Comparison of ENCODE assay signal across 25 cellular contexts in genomic region chr17:1976000-1976682, GRCh38. TPM values are rescaled to one million over a fixed set of nuclear protein-coding genes. Genes with fewer than 3 reads are reported as not detected.
A peak's percentile ranks its signal among the peaks of the same experiment; 100 is the strongest.
DNase-seq lines count a peak whose midpoint lies in the region; TF ChIP-seq lines count a peak whose summit lies in the region.
"Had no signal": no experiment of that assay in that cellular context is flagged by ENCODE, and none has a peak within 500 bp of the region (broad histone marks: within the 10 kb centered on the region; RNA-seq: fewer than 3 reads in every experiment).

No MANE protein-coding gene starts in this region.

- H2AK5ac ChIP-seq in neuronal stem cell (ENCODE audit: low read depth, low read length) = no peak overlapping the region

- H3K18ac ChIP-seq in neuronal stem cell (ENCODE audit: low read length) = no peak overlapping the region

- H3K23ac ChIP-seq in neuronal stem cell (ENCODE audit: low read depth, low read length, poor library complexity) = no peak overlapping the region

- H3K27me3 Mint-ChIP-seq in activated CD4-positive, alpha-beta T cell treated with anti-CD3 and anti-CD28 coated beads, Interleukin-2, amount 10 ng/mL, durations not matched to agents 7 days and 5 days = peaks cover 17% of the 10 kb centered on the region
- peaks cover 27% of the 10 kb centered on the region for H3K27me3 Mint-ChIP-seq in activated naive CD8-positive, alpha-beta T cell treated with anti-CD3 and anti-CD28 coated beads for 36 hours
- H3K27me3 Mint-ChIP-seq in progenitor cell of endocrine pancreas = no peaks in the 10 kb centered on the region

- H3K4me1 Mint-ChIP-seq in activated CD4-positive, alpha-beta T cell treated with anti-CD3 and anti-CD28 coated beads, Interleukin-2, amount 10 ng/mL, durations not matched to agents 7 days and 5 days = peaks cover 28% of the 10 kb centered on the region
- H3K4me1 Mint-ChIP-seq in activated naive CD8-positive, alpha-beta T cell treated with anti-CD3 and anti-CD28 coated beads for 36 hours = peaks cover 29% of the 10 kb centered on the region
- peaks cover 18% of the 10 kb centered on the region for H3K4me1 Mint-ChIP-seq in progenitor cell of endocrine pancreas (ENCODE audit: low read depth)

- no peak overlapping the region for H3K4ac ChIP-seq in neuronal stem cell (ENCODE audit: low read length)

- H3K36me3 ChIP-seq in neuronal stem cell (replicated peaks in 1 of 2; ENCODE audit: control insufficient read depth in 2 of 2, insufficient read depth in 2 of 2, low read length in 2 of 2) (no peaks in the 10 kb centered on the region), adrenal gland (replicated peaks in 1 of 2) (no peaks in the 10 kb centered on the region)
- H3K36me3 ChIP-seq: lower lobe of right lung, SJSA1 had no signal

- H3K4me1 ChIP-seq in neuronal stem cell (ENCODE audit: control insufficient read depth in 2 of 2, insufficient read depth in 1 of 2, low read depth in 1 of 2, low read length in 2 of 2) (peaks cover 9% of the 10 kb centered on the region in 2 donors), adrenal gland (replicated peaks in 1 of 2) (peaks cover 13 to 24% of the 10 kb centered on the region in 2 donors)
- H3K4me1 ChIP-seq: lower lobe of right lung, SJSA1 had no signal

- peak; percentile 34 for DNase-seq in activated CD4-positive, alpha-beta T cell treated with anti-CD3 and anti-CD28 coated beads, Interleukin-2, amount 10 ng/mL, durations not matched to agents 7 days and 5 days
- DNase-seq in activated CD4-positive, alpha-beta T cell treated with anti-CD3 and anti-CD28 coated beads, Interleukin-2, amount 50 U/mL, for 4 hours = no peak
- DNase-seq in HEK293T (ENCODE audit: extremely low spot score) = no peak
- peak; percentile 14 for DNase-seq in activated naive CD8-positive, alpha-beta T cell treated with anti-CD3 and anti-CD28 coated beads for 36 hours
- no peak for DNase-seq in progenitor cell of endocrine pancreas (ENCODE audit: low spot score, unreplicated experiment)
- no peak for DNase-seq in stimulated activated CD4-positive, alpha-beta T cell treated with anti-CD3 and anti-CD28 coated beads, Interleukin-2, amount 100 ng/mL, for 48 hours
- no peak for DNase-seq in neuronal stem cell (ENCODE audit: low spot score)
- DNase-seq in adrenal gland = no peak
- DNase-seq: activated CD4-positive, alpha-beta T cell treated with anti-CD3 and anti-CD28 coated beads, Interleukin-2, amount 50 U/mL, for 1 hour; activated naive CD4-positive, alpha-beta T cell treated with Interleukin-2 at 50 U/mL for 16 hours; AML-193; central memory CD4-positive, alpha-beta T cell; DMS153; KG1; lower lobe of right lung; mucosa of descending colon; NCI-H146; NCI-H2171 treated with DMSO at 0.1 percent for 48 hours; NCI-H524 treated with DMSO at 0.1 percent for 48 hours; stimulated activated CD4-positive, alpha-beta T cell treated with anti-CD3 and anti-CD28 coated beads, Interleukin-15, amount 100 ng/mL, for 24 hours had no signal

- CTCF ChIA-PET in activated CD4-positive, alpha-beta T cell treated with anti-CD3 and anti-CD28 coated beads, Interleukin-2, amount 10 ng/mL, durations not matched to agents 7 days and 5 days (lab: Charles Lee) = interaction anchor here (1.2 kb wide), 1 partner anchor 176 kb away, joined by 4 read pairs; no protein-coding TSS in a partner anchor
- CTCF ChIA-PET in HEK293T (lab: Yijun Ruan, JAX) = interaction anchor here (1.2 kb wide), 1 partner anchor 92 kb away, joined by 3 read pairs; no protein-coding TSS in a partner anchor

- H3K9me3 ChIP-seq in neuronal stem cell (replicated peaks in 1 of 2; ENCODE audit: control insufficient read depth in 2 of 2, insufficient read depth in 1 of 2, low read depth in 1 of 2, low read length in 2 of 2) = no peaks in the 10 kb centered on the region
- H3K9me3 ChIP-seq in adrenal gland (replicated peaks in 1 of 3) = no peaks in the 10 kb centered on the region
- H3K9me3 ChIP-seq: lower lobe of right lung, mucosa of descending colon had no signal

- H3K79me1 ChIP-seq in neuronal stem cell (ENCODE audit: low read depth, low read length) = no peaks in the 10 kb centered on the region

- no peak overlapping the region for H4K91ac ChIP-seq in neuronal stem cell (ENCODE audit: low read depth, low read length, poor library complexity)

- peaks cover 2% of the 10 kb centered on the region for H3K9me3 Mint-ChIP-seq in activated CD4-positive, alpha-beta T cell treated with anti-CD3 and anti-CD28 coated beads, Interleukin-2, amount 10 ng/mL, durations not matched to agents 7 days and 5 days
- H3K9me3 Mint-ChIP-seq in activated naive CD8-positive, alpha-beta T cell treated with anti-CD3 and anti-CD28 coated beads for 36 hours = peaks cover 1% of the 10 kb centered on the region
- no peaks in the 10 kb centered on the region for H3K9me3 Mint-ChIP-seq in progenitor cell of endocrine pancreas (ENCODE audit: low read depth)
- H3K9me3 Mint-ChIP-seq: GM23338, neural crest cell, type B pancreatic cell had no signal

- no peak overlapping the region for H2AFZ ChIP-seq in neuronal stem cell (ENCODE audit: low read length)
- H2AFZ ChIP-seq: GM23338 had no signal

- intact Hi-C loops in adrenal gland (cut with DNase I) = no loop called here

- no peak overlapping the region for H2BK5ac ChIP-seq in neuronal stem cell (ENCODE audit: low read length)

- TF ChIP-seq CTCF in progenitor cell of endocrine pancreas (IDR thresholded peaks at IDR 0.05; ENCODE audit: unreplicated experiment) (no peak), adrenal gland (IDR thresholded peaks at IDR 0.05) (no peak)

- H2BK15ac ChIP-seq in neuronal stem cell (ENCODE audit: low read length) = no peak overlapping the region

- H3K27ac ChIP-seq in neuronal stem cell (replicated peaks; ENCODE audit: low read length) (no peak overlapping the region), adrenal gland (no peak overlapping the region)
- H3K27ac ChIP-seq: lower lobe of right lung, SJSA1 had no signal

- H3K4me3 ChIP-seq in neuronal stem cell (ENCODE audit: low read length in 2 of 2) (no peak overlapping the region), adrenal gland (no peak overlapping the region)
- H3K4me3 ChIP-seq: lower lobe of right lung, mucosa of descending colon, SJSA1 had no signal

- no peak overlapping the region for H3K9ac ChIP-seq in neuronal stem cell (ENCODE audit: low read depth, low read length, poor library complexity)

- H2BK120ac ChIP-seq in neuronal stem cell (ENCODE audit: low read depth, low read length) = no peak overlapping the region

- no peak overlapping the region for H3K27ac Mint-ChIP-seq in activated CD4-positive, alpha-beta T cell treated with anti-CD3 and anti-CD28 coated beads, Interleukin-2, amount 10 ng/mL, durations not matched to agents 7 days and 5 days
- H3K27ac Mint-ChIP-seq in activated naive CD8-positive, alpha-beta T cell treated with anti-CD3 and anti-CD28 coated beads for 36 hours = peak overlapping the region; percentile 20
- peak overlapping the region; percentile 62 for H3K27ac Mint-ChIP-seq in progenitor cell of endocrine pancreas
- H3K27ac Mint-ChIP-seq: dendritic cell treated with granulocyte-macrophage colony-stimulating factor and Interleukin-4, amounts not matched to agents 40 ng/mL and 50 ng/mL, for 4 days; GM23338 had no signal

- H3K4me3 Mint-ChIP-seq in activated CD4-positive, alpha-beta T cell treated with anti-CD3 and anti-CD28 coated beads, Interleukin-2, amount 10 ng/mL, durations not matched to agents 7 days and 5 days = no peak overlapping the region
- H3K4me3 Mint-ChIP-seq in activated naive CD8-positive, alpha-beta T cell treated with anti-CD3 and anti-CD28 coated beads for 36 hours = no peak overlapping the region
- H3K4me3 Mint-ChIP-seq in progenitor cell of endocrine pancreas (ENCODE audit: low read depth) = no peak overlapping the region
- H3K4me3 Mint-ChIP-seq: dendritic cell treated with granulocyte-macrophage colony-stimulating factor and Interleukin-4, amounts not matched to agents 40 ng/mL and 50 ng/mL, for 4 days; neural crest cell; type B pancreatic cell had no signal

- POLR2A ChIA-PET in activated CD4-positive, alpha-beta T cell treated with anti-CD3 and anti-CD28 coated beads, Interleukin-2, amount 10 ng/mL, durations not matched to agents 7 days and 5 days (lab: Charles Lee) = no interaction called here
- POLR2A ChIA-PET in HEK293T (lab: Yijun Ruan, JAX) = no interaction called here

- no peak overlapping the region for H2BK12ac ChIP-seq in neuronal stem cell (ENCODE audit: low read length)

- H3K4me2 ChIP-seq in neuronal stem cell (ENCODE audit: insufficient read depth, low read length, poor library complexity, severe bottlenecking) = no peak overlapping the region

- no CpG with 5 or more reads among the region's 4 CpGs for WGBS in neuronal stem cell (ENCODE audit: extremely low coverage in 2 of 2, insufficient read length in 2 of 2, insufficient replicate concordance in 1 of 2), 2 donors
- 77 to 88% (median 84%) methylated on average over 4 of the region's 4 CpGs for WGBS in adrenal gland, 4 donors

- H4K8ac ChIP-seq in neuronal stem cell (ENCODE audit: low read depth, low read length) = no peak overlapping the region

- H3K27me3 ChIP-seq in neuronal stem cell (ENCODE audit: control insufficient read depth in 3 of 3, insufficient read depth in 3 of 3, low read depth in 1 of 3, low read length in 3 of 3) (peaks cover 0 to 50% (median 15%) of the 10 kb centered on the region in 3 experiments), adrenal gland (no peaks in the 10 kb centered on the region)

- TF ChIP-seq POLR2A in adrenal gland (IDR thresholded peaks at IDR 0.05) = no peak

- H3K36me3 Mint-ChIP-seq in activated CD4-positive, alpha-beta T cell treated with anti-CD3 and anti-CD28 coated beads, Interleukin-2, amount 10 ng/mL, durations not matched to agents 7 days and 5 days (ENCODE audit: low read depth) = no peaks in the 10 kb centered on the region
- H3K36me3 Mint-ChIP-seq in activated naive CD8-positive, alpha-beta T cell treated with anti-CD3 and anti-CD28 coated beads for 36 hours = peaks cover 4% of the 10 kb centered on the region
- no peaks in the 10 kb centered on the region for H3K36me3 Mint-ChIP-seq in progenitor cell of endocrine pancreas (ENCODE audit: insufficient read depth)
- H3K36me3 Mint-ChIP-seq: type B pancreatic cell had no signal

- no peak overlapping the region for H3K14ac ChIP-seq in neuronal stem cell (ENCODE audit: low read length)

RNA-seq across cellular contexts. Expression of gene RTN4RL1, which starts 49.0 kb away (rescaled TPM):
- total RNA-seq in activated CD4-positive, alpha-beta T cell treated with anti-CD3 and anti-CD28 coated beads, Interleukin-2, amount 10 ng/mL, durations not matched to agents 7 days and 5 days = under 1 TPM; 0.19 to 0.20 TPM
- total RNA-seq in activated naive CD8-positive, alpha-beta T cell treated with anti-CD3 and anti-CD28 coated beads for 36 hours = under 1 TPM; 0.64 to 0.80 TPM
- total RNA-seq in progenitor cell of endocrine pancreas (11.1 and 12.4 TPM in 2 replicates), adrenal gland (1 to 10 TPM; 5.1 to 9.4 (median 8.0) TPM)
- 4.0 TPM for polyA plus RNA-seq in neuronal stem cell (2013, experiment 1 of 2)
- polyA plus RNA-seq in neuronal stem cell (2013, experiment 2 of 2) = 3.9 TPM
- polyA plus RNA-seq in adrenal gland = 1 to 10 TPM; 1.8 to 2.4 (median 1.9) TPM
- total RNA-seq: SJSA1 had no signal
- polyA plus RNA-seq: GM23338 had no signal

RNA-seq across cellular contexts. Expression of gene DPH1, which starts 53.8 kb away (rescaled TPM):
- 10 to 100 TPM; 31.3 to 37.8 TPM for total RNA-seq in activated CD4-positive, alpha-beta T cell treated with anti-CD3 and anti-CD28 coated beads, Interleukin-2, amount 10 ng/mL, durations not matched to agents 7 days and 5 days
- 10 to 100 TPM; 34.7 to 35.3 TPM for total RNA-seq in activated naive CD8-positive, alpha-beta T cell treated with anti-CD3 and anti-CD28 coated beads for 36 hours
- total RNA-seq in progenitor cell of endocrine pancreas (39.1 and 44.0 TPM in 2 replicates), adrenal gland (10 to 100 TPM; 37.7 to 65.3 (median 57.7) TPM)
- 19.6 TPM for polyA plus RNA-seq in neuronal stem cell (2013, experiment 1 of 2)
- 18.0 TPM for polyA plus RNA-seq in neuronal stem cell (2013, experiment 2 of 2)
- polyA plus RNA-seq in adrenal gland = 100 to 1,000 TPM in 1 of 3 donors, 10 to 100 TPM in 2; 34.3 to 100 (median 69.7) TPM

Comparison
In these comparisons a context has a peak if more than half of its experiments do, and no peak if none do; other contexts are left out.
1. DNase-seq: peak in activated CD4-positive, alpha-beta T cell treated with anti-CD3 and anti-CD28 coated beads, Interleukin-2, amount 10 ng/mL, durations not matched to agents 7 days and 5 days (single experiment) and activated naive CD8-positive, alpha-beta T cell treated with anti-CD3 and anti-CD28 coated beads for 36 hours (single experiment); none in activated CD4-positive, alpha-beta T cell treated with anti-CD3 and anti-CD28 coated beads, Interleukin-2, amount 50 U/mL, for 4 hours (0 of 2), HEK293T (single experiment), progenitor cell of endocrine pancreas (single experiment), stimulated activated CD4-positive, alpha-beta T cell treated with anti-CD3 and anti-CD28 coated beads, Interleukin-2, amount 100 ng/mL, for 48 hours (0 of 2), neuronal stem cell (single experiment) and adrenal gland (0 of 7).